Comparison of ENCODE assay signal across 27 cellular contexts in the genomic region with DNA sequence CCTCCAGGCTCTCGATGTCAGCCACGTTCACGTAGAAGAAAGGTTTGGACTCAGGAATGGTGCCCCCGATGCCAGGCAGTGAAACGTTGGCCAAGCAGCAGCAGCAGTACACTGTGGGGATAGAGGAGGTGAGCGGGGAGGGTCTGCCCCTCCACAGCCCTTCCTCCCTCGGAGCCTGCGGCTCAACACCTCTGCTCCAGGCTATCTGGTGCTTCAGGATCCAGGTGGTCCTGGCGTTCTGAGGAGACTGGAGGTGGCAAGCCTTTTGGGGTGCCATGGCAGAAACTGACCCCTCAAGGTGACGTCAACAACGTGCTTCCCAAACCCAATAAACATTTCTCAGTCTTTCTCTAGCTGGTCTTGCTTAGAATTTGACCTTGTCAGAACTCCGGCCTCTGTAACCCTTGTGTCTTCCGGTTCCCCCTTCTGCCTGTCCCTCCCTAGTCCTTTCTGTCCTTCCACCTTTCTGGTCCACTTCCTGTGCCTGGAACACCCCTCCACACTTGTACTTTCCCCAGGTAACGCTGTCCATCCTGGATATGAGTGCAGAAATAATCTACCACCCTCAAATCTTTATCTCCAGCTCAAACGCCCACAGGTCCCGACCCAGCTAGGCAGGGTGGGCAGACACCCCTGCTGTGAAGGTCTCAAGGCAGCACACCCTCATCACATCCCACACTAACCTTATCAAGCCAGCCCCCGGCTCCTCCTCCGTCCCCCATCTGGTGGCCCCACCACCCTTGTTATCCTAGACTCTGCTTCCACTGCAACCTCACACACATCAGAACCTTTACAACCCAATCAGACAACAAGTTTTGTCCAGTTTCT. TPM values are rescaled to one million over a fixed set of nuclear protein-coding genes. Genes with fewer than 3 reads are reported as not detected.
DNase-seq lines count a peak whose midpoint lies in the region; ATAC-seq, FAIRE-seq and TF ChIP-seq lines count a peak whose summit lies in the region.
"Had no signal": no experiment of that assay in that cellular context is flagged by ENCODE, and none has a peak within 500 bp of the region (broad histone marks: within the 10 kb centered on the region; RNA-seq: fewer than 3 reads in every experiment).

No MANE protein-coding gene starts in this region.

- peaks cover 0 to 24% (median 4%) of the 10 kb centered on the region in 4 donors for H3K4me1 Mint-ChIP-seq in CD4-positive, CD25-positive, alpha-beta regulatory T cell
- peaks cover 4 to 13% (median 6%) of the 10 kb centered on the region in 3 donors for H3K4me1 Mint-ChIP-seq in CD8-positive, alpha-beta memory T cell
- peaks cover 20 to 26% of the 10 kb centered on the region in 2 donors for H3K4me1 Mint-ChIP-seq in natural killer cell treated with Interleukin-12 subunit alpha and Interleukin-12 subunit beta and Interleukin-15 and Interleukin-18, amount 100 ng/mL, for 72 hours (ENCODE audit: low read depth in 2 of 2)
- H3K4me1 Mint-ChIP-seq: nephron had no signal

- H2AFZ ChIP-seq in K562 (ENCODE audit: low read depth, low read length) (peak overlapping the region; percentile 25; the same call in 1 of the 2 replicates), Karpas-422 (ENCODE audit: low read length) (no peak overlapping the region)

- H3K36me3 ChIP-seq in CD4-positive, CD25-positive, alpha-beta regulatory T cell (ENCODE audit: control insufficient read depth, insufficient read depth, low read length), result peaks cover 51% of the 10 kb centered on the region
- peaks cover 14% of the 10 kb centered on the region for H3K36me3 ChIP-seq in CD8-positive, alpha-beta memory T cell (ENCODE audit: insufficient read depth, low read length)
- no peaks in the 10 kb centered on the region; the same call in 2 of the 3 replicates for H3K36me3 ChIP-seq in K562 (ENCODE audit: control insufficient read depth, insufficient read depth, low read length)
- 0 out of 2 replicates have a peak, but pooled peaks cover 6% of the 10 kb centered on the region for H3K36me3 ChIP-seq in Karpas-422 (ENCODE audit: insufficient read depth, low read length)
- H3K36me3 ChIP-seq: SJCRH30 had no signal

- POLR2A ChIA-PET in CD8-positive, alpha-beta memory T cell (lab: Charles Lee), result no interaction called here
- POLR2A ChIA-PET in K562 (lab: Yijun Ruan, JAX), result no interaction called here

- DNase-seq in CD4-positive, CD25-positive, alpha-beta regulatory T cell, result no peak
- no peak for DNase-seq in CD8-positive, alpha-beta memory T cell
- peak in 2 of 4 experiments; percentile 31 to 40 for DNase-seq in K562 (ENCODE audit: extremely low read depth in 1 of 4, low spot score in 3 of 4)
- DNase-seq in natural killer cell treated with Interleukin-12 subunit alpha and Interleukin-12 subunit beta and Interleukin-15 and Interleukin-18, amount 100 ng/mL, for 72 hours (ENCODE audit: low spot score), result no peak
- no peak for DNase-seq in NCI-H1048 (lab: John Stamatoyannopoulos, UW)
- DNase-seq in Karpas-422, result no peak
- DNase-seq in dermis blood vessel endothelial cell, result no peak
- no peak for DNase-seq in NCI-H2171 treated with DMSO at 0.1 percent for 48 hours (lab: John Stamatoyannopoulos, UW)
- DNase-seq: activated CD4-positive, alpha-beta T cell treated with anti-CD3 and anti-CD28 coated beads for 4 hours; foreskin keratinocyte; heart right ventricle; NCI-H1694 treated with DMSO at 0.1 percent for 48 hours; NCI-H2171; NCI-H526 treated with DMSO at 0.1 percent for 48 hours; sigmoid colon; SJCRH30 had no signal

- intact Hi-C loops in K562 (cut with micrococcal nuclease), result no loop called here

- no peaks in the 10 kb centered on the region for H3K27me3 ChIP-seq in CD4-positive, CD25-positive, alpha-beta regulatory T cell (ENCODE audit: control insufficient read depth, insufficient read depth, low read length)
- H3K27me3 ChIP-seq in CD8-positive, alpha-beta memory T cell (ENCODE audit: insufficient read depth, low read length, poor library complexity, severe bottlenecking), result no peaks in the 10 kb centered on the region
- peaks cover 7 to 13% of the 10 kb centered on the region in 2 experiments; a peak in 4 of 5 replicates for H3K27me3 ChIP-seq in K562 (ENCODE audit: control insufficient read depth in 2 of 2, insufficient read depth in 2 of 2, low read length in 2 of 2)
- H3K27me3 ChIP-seq in Karpas-422 (ENCODE audit: low read length), result no peaks in the 10 kb centered on the region
- H3K27me3 ChIP-seq: cardiac muscle cell, foreskin keratinocyte, heart right ventricle, sigmoid colon, SJCRH30 had no signal

- CTCF ChIA-PET in CD8-positive, alpha-beta memory T cell (lab: Charles Lee), result interaction anchor here (0.7 kb wide), 1 partner anchor 8 kb away, joined by 3 read pairs; no protein-coding TSS in a partner anchor
- CTCF ChIA-PET in K562 (lab: Yijun Ruan, JAX; ENCODE audit: low intra/inter-chr PET ratio), result no interaction called here

- H3K4me3 ChIP-seq in CD4-positive, CD25-positive, alpha-beta regulatory T cell (ENCODE audit: low read depth, low read length), result no peak overlapping the region
- H3K4me3 ChIP-seq in CD8-positive, alpha-beta memory T cell (ENCODE audit: low read length), result no peak overlapping the region
- no peak overlapping the region for H3K4me3 ChIP-seq in K562
- H3K4me3 ChIP-seq in Karpas-422 (ENCODE audit: low read length), result no peak overlapping the region
- H3K4me3 ChIP-seq: cardiac muscle cell, HAP-1, heart right ventricle, sigmoid colon, SJCRH30 had no signal

- no peak for TF ChIP-seq POLR2A in K562 (conservative IDR thresholded peaks at IDR 0.05)

- in situ Hi-C loops in K562 (cut with MboI), result no loop called here

- H3K27me3 Mint-ChIP-seq in CD4-positive, CD25-positive, alpha-beta regulatory T cell, result no peaks in the 10 kb centered on the region
- no peaks in the 10 kb centered on the region for H3K27me3 Mint-ChIP-seq in CD8-positive, alpha-beta memory T cell
- H3K27me3 Mint-ChIP-seq in natural killer cell treated with Interleukin-12 subunit alpha and Interleukin-12 subunit beta and Interleukin-15 and Interleukin-18, amount 100 ng/mL, for 72 hours, result no peaks in the 10 kb centered on the region
- H3K27me3 Mint-ChIP-seq: type B pancreatic cell had no signal

- H3K9me2 ChIP-seq in Karpas-422 (replicated peaks; ENCODE audit: insufficient read depth, low read length), result no peaks in the 10 kb centered on the region

- H3K4me2 ChIP-seq in K562 (ENCODE audit: insufficient read depth, low read length), result no peak overlapping the region
- no peak overlapping the region for H3K4me2 ChIP-seq in Karpas-422 (ENCODE audit: low read depth, low read length, poor library complexity, severe bottlenecking)

- no peaks in the 10 kb centered on the region for H3K79me2 ChIP-seq in K562 (ENCODE audit: control insufficient read depth, insufficient read depth, low read length)
- no peaks in the 10 kb centered on the region for H3K79me2 ChIP-seq in Karpas-422 (ENCODE audit: low read length)

- H4K20me1 ChIP-seq in K562 (replicated peaks; ENCODE audit: control insufficient read depth, insufficient read depth, low read length), result no peaks in the 10 kb centered on the region
- no peaks in the 10 kb centered on the region for H4K20me1 ChIP-seq in Karpas-422 (ENCODE audit: insufficient read depth, low read depth, low read length)

- no peak for FAIRE-seq in K562 (lab: Jason Lieb, UNC)
- FAIRE-seq: GM19239, HepG2, RCC 7860 had no signal

- no peaks in the 10 kb centered on the region for H3K9me1 ChIP-seq in K562 (ENCODE audit: control insufficient read depth, insufficient read depth, low read length)

- no peaks in the 10 kb centered on the region for H3K9me3 Mint-ChIP-seq in CD4-positive, CD25-positive, alpha-beta regulatory T cell
- no peaks in the 10 kb centered on the region for H3K9me3 Mint-ChIP-seq in CD8-positive, alpha-beta memory T cell
- no peaks in the 10 kb centered on the region for H3K9me3 Mint-ChIP-seq in natural killer cell treated with Interleukin-12 subunit alpha and Interleukin-12 subunit beta and Interleukin-15 and Interleukin-18, amount 100 ng/mL, for 72 hours
- H3K9me3 Mint-ChIP-seq: nephron, type B pancreatic cell had no signal

- no peak for TF ChIP-seq CTCF in K562 (IDR thresholded peaks at IDR 0.05 in 2 of 3, conservative IDR thresholded peaks at IDR 0.05 in 1 of 3; ENCODE audit: insufficient read depth in 2 of 3, low read depth in 1 of 3, low read length in 3 of 3)

- no peak for ATAC-seq in CD4-positive, CD25-positive, alpha-beta regulatory T cell (ENCODE audit: low read depth in 2 of 2)
- peak; percentile 38 for ATAC-seq in K562
- no peak for ATAC-seq in natural killer cell treated with Interleukin-12 subunit alpha and Interleukin-12 subunit beta and Interleukin-15 and Interleukin-18, amount 100 ng/mL, for 72 hours
- ATAC-seq: foreskin keratinocyte had no signal

- no peak for TF ChIP-seq RAD21 in K562 (CRISPR knock-in tag; conservative IDR thresholded peaks at IDR 0.05 in 1 of 2, IDR thresholded peaks at IDR 0.05 in 1 of 2)

- no peak overlapping the region for H3K27ac ChIP-seq in CD4-positive, CD25-positive, alpha-beta regulatory T cell (ENCODE audit: insufficient read depth, low read length, poor library complexity, severe bottlenecking)
- H3K27ac ChIP-seq in CD8-positive, alpha-beta memory T cell (ENCODE audit: low read depth, low read length), result no peak overlapping the region
- no peak overlapping the region for H3K27ac ChIP-seq in K562 (ENCODE audit: extremely low read depth, low read depth, low read length)
- H3K27ac ChIP-seq in Karpas-422 (ENCODE audit: low read length), result no peak overlapping the region
- H3K27ac ChIP-seq: C4-2B, cardiac muscle cell, foreskin keratinocyte, heart right ventricle, sigmoid colon, SJCRH30 had no signal

- WGBS in K562 (ENCODE audit: insufficient coverage, low coverage, missing lambda C conversion rate), result 19% methylated on average over 18 of the region's 18 CpGs

- no peaks in the 10 kb centered on the region for H3K9me3 ChIP-seq in CD4-positive, CD25-positive, alpha-beta regulatory T cell (ENCODE audit: control insufficient read depth in 2 of 2, low read length in 2 of 2)
- H3K9me3 ChIP-seq in CD8-positive, alpha-beta memory T cell (ENCODE audit: low read length), result no peaks in the 10 kb centered on the region
- H3K9me3 ChIP-seq in K562 (replicated peaks; ENCODE audit: control insufficient read depth, insufficient read depth, low read depth, low read length) (no peaks in the 10 kb centered on the region), Karpas-422 (ENCODE audit: low read length) (no peaks in the 10 kb centered on the region)
- H3K9me3 ChIP-seq: HAP-1, heart right ventricle, sigmoid colon, SJCRH30 had no signal

- H3K4me3 Mint-ChIP-seq in CD4-positive, CD25-positive, alpha-beta regulatory T cell, result no peak overlapping the region
- H3K4me3 Mint-ChIP-seq in CD8-positive, alpha-beta memory T cell, result no peak overlapping the region
- no peak overlapping the region for H3K4me3 Mint-ChIP-seq in natural killer cell treated with Interleukin-12 subunit alpha and Interleukin-12 subunit beta and Interleukin-15 and Interleukin-18, amount 100 ng/mL, for 72 hours
- H3K4me3 Mint-ChIP-seq: nephron, type B pancreatic cell had no signal

- no TSS peak for BruUV-seq in K562 (replicated peaks; lab: Mats Ljungman, UMichigan)

- no peak for TF ChIP-seq EP300 in K562 (IDR thresholded peaks at IDR 0.05; ENCODE audit: low read length)

- H3K4me1 ChIP-seq in CD4-positive, CD25-positive, alpha-beta regulatory T cell (ENCODE audit: control insufficient read depth, insufficient read depth, low read length, poor library complexity, severe bottlenecking), result no peaks in the 10 kb centered on the region
- no peaks in the 10 kb centered on the region for H3K4me1 ChIP-seq in CD8-positive, alpha-beta memory T cell (ENCODE audit: insufficient read depth, low read length)
- H3K4me1 ChIP-seq in K562 (replicated peaks in 1 of 2; ENCODE audit: control insufficient read depth in 2 of 2, insufficient read depth in 2 of 2, low read length in 2 of 2) (peaks cover 4 to 15% of the 10 kb centered on the region in 2 experiments; a peak in 3 of 5 replicates), Karpas-422 (ENCODE audit: low read length) (peaks cover 11% of the 10 kb centered on the region)
- H3K4me1 ChIP-seq: foreskin keratinocyte, HAP-1, sigmoid colon, SJCRH30 had no signal

- peaks cover 36% of the 10 kb centered on the region for H3K36me3 Mint-ChIP-seq in CD4-positive, CD25-positive, alpha-beta regulatory T cell
- H3K36me3 Mint-ChIP-seq in CD8-positive, alpha-beta memory T cell, result peaks cover 7 to 78% (median 26%) of the 10 kb centered on the region in 3 donors
- H3K36me3 Mint-ChIP-seq in natural killer cell treated with Interleukin-12 subunit alpha and Interleukin-12 subunit beta and Interleukin-15 and Interleukin-18, amount 100 ng/mL, for 72 hours, result no peaks in the 10 kb centered on the region

- H3K9ac ChIP-seq in K562 (ENCODE audit: insufficient read depth in 1 of 2, low read depth in 2 of 2, low read length in 2 of 2) (peak overlapping the region in 1 of 2 experiments; percentile 12; a peak in 1 of 4 replicates), Karpas-422 (ENCODE audit: low read length) (no peak overlapping the region)

- H3K27ac Mint-ChIP-seq in CD4-positive, CD25-positive, alpha-beta regulatory T cell, result peak overlapping the region in 2 of 3 donors; percentile 2 to 82
- peak overlapping the region in 5 of 8 donors; percentile 24 to 71 (median 67) for H3K27ac Mint-ChIP-seq in CD8-positive, alpha-beta memory T cell
- H3K27ac Mint-ChIP-seq in natural killer cell treated with Interleukin-12 subunit alpha and Interleukin-12 subunit beta and Interleukin-15 and Interleukin-18, amount 100 ng/mL, for 72 hours, result peak overlapping the region; percentile 12 to 64
- H3K27ac Mint-ChIP-seq: nephron, type B pancreatic cell had no signal

RNA-seq across cellular contexts. Expression of gene DENND11, which starts 36.5 kb away (rescaled TPM):
- 47.7 TPM for total RNA-seq in CD4-positive, CD25-positive, alpha-beta regulatory T cell
- 10 to 100 TPM; 10.8 to 14.5 (median 11.1) TPM for polyA plus RNA-seq in CD4-positive, CD25-positive, alpha-beta regulatory T cell
- total RNA-seq in CD8-positive, alpha-beta memory T cell, result 10 to 100 TPM; 25.9 to 27.4 TPM
- 17.3 TPM for polyA plus RNA-seq in CD8-positive, alpha-beta memory T cell
- 0.83 and 0.88 TPM in 2 replicates for total RNA-seq in K562 (2011; cell fraction: chromatin; rRNA removed; ENCODE audit: low replicate concordance)
- total RNA-seq in K562 (2011; cell fraction: nucleolus; rRNA removed), result 0.39 and 0.50 TPM in 2 replicates
- total RNA-seq in K562 (2011; cell fraction: nucleoplasm; rRNA removed), result 0.81 and 1.2 TPM in 2 replicates
- total RNA-seq in K562 (2014; rRNA removed) (0.29 and 0.32 TPM in 2 replicates), K562 (2014; rRNA removed; fragmentation: Illumina TruSeq; extraction: Trizol) (0.44 and 0.45 TPM in 2 replicates), K562 (2015; rRNA removed; fragmentation: Illumina TruSeq; extraction: Trizol) (0.22 and 0.23 TPM in 2 replicates), K562 (2021) (0.49 and 0.65 TPM in 2 replicates), dermis blood vessel endothelial cell (65.4 and 76.9 TPM in 2 replicates)
- polyA plus RNA-seq in K562 (2011; rRNA removed) (0.85 and 1.1 TPM in 2 replicates), K562 (2014; fragmentation: Illumina TruSeq; extraction: Trizol) (0.36 and 0.40 TPM in 2 replicates), K562 (2014; fragmentation: Nextera tagmentation; extraction: Ambion mirVana) (under 1 TPM; 0.07 to 0.14 TPM), K562 (2014; rRNA removed) (0.32 and 0.41 TPM in 2 replicates)
- 0.48 and 0.58 TPM in 2 replicates for polyA plus RNA-seq in K562 (2011; cell fraction: cytosol; rRNA removed)
- polyA plus RNA-seq in K562 (2011; cell fraction: nucleus; rRNA removed), result 1.7 and 2.4 TPM in 2 replicates
- 0.30 and 0.48 TPM in 2 replicates for polyA plus RNA-seq in K562 (2012)
- polyA minus RNA-seq in K562 (2011; rRNA and poly(A)+ RNA removed), result 1.2 and 1.6 TPM in 2 replicates
- 0.57 and 0.91 TPM in 2 replicates for polyA minus RNA-seq in K562 (2011; cell fraction: cytosol; rRNA and poly(A)+ RNA removed)
- 0.94 and 1.1 TPM in 2 replicates for polyA minus RNA-seq in K562 (2011; cell fraction: nucleus; rRNA and poly(A)+ RNA removed)
- total RNA-seq in natural killer cell treated with Interleukin-12 subunit alpha and Interleukin-12 subunit beta and Interleukin-15 and Interleukin-18, amount 100 ng/mL, for 72 hours, result 10 to 100 TPM; 24.7 to 40.0 TPM
- 16.2 and 17.9 TPM in 2 replicates for total RNA-seq in Karpas-422 (2014; rRNA removed; shearing (Covaris generic); ENCODE audit: low replicate concordance)

RNA-seq across cellular contexts. Expression of gene WEE2, which starts 42.7 kb away (rescaled TPM):
- total RNA-seq in CD4-positive, CD25-positive, alpha-beta regulatory T cell, result not detected
- polyA plus RNA-seq in CD4-positive, CD25-positive, alpha-beta regulatory T cell, result not detected
- not detected for total RNA-seq in CD8-positive, alpha-beta memory T cell
- polyA plus RNA-seq in CD8-positive, alpha-beta memory T cell, result not detected
- not detected in 2 replicates for total RNA-seq in K562 (2011; cell fraction: chromatin; rRNA removed; ENCODE audit: low replicate concordance)
- total RNA-seq in K562 (2011; cell fraction: nucleolus; rRNA removed), result not detected in 2 replicates
- not detected in 2 replicates for total RNA-seq in K562 (2011; cell fraction: nucleoplasm; rRNA removed)
- total RNA-seq in K562 (2014; rRNA removed), result not detected in 2 replicates
- not detected in 2 replicates for total RNA-seq in K562 (2014; rRNA removed; fragmentation: Illumina TruSeq; extraction: Trizol)
- not detected in 2 replicates for total RNA-seq in K562 (2015; rRNA removed; fragmentation: Illumina TruSeq; extraction: Trizol)
- total RNA-seq in K562 (2021), result not detected in 2 replicates
- not detected in 2 replicates for polyA plus RNA-seq in K562 (2011; rRNA removed)
- not detected in 2 replicates for polyA plus RNA-seq in K562 (2011; cell fraction: cytosol; rRNA removed)
- polyA plus RNA-seq in K562 (2011; cell fraction: nucleus; rRNA removed), result not detected in 2 replicates
- not detected in 2 replicates for polyA plus RNA-seq in K562 (2012)
- polyA plus RNA-seq in K562 (2014; fragmentation: Illumina TruSeq; extraction: Trizol), result not detected in 2 replicates
- not detected for polyA plus RNA-seq in K562 (2014; fragmentation: Nextera tagmentation; extraction: Ambion mirVana)
- not detected in 2 replicates for polyA plus RNA-seq in K562 (2014; rRNA removed)
- polyA minus RNA-seq in K562 (2011; rRNA and poly(A)+ RNA removed), result not detected in 2 replicates
- not detected in 2 replicates for polyA minus RNA-seq in K562 (2011; cell fraction: cytosol; rRNA and poly(A)+ RNA removed)
- polyA minus RNA-seq in K562 (2011; cell fraction: nucleus; rRNA and poly(A)+ RNA removed), result not detected in 2 replicates
- under 1 TPM in 1 of 2 donors, not detected in 1; 0.17 TPM for total RNA-seq in natural killer cell treated with Interleukin-12 subunit alpha and Interleukin-12 subunit beta and Interleukin-15 and Interleukin-18, amount 100 ng/mL, for 72 hours
- 0.04 TPM in 1 of 2 replicates, not detected in the other for total RNA-seq in Karpas-422 (2014; rRNA removed; shearing (Covaris generic); ENCODE audit: low replicate concordance)
- not detected in 2 replicates for total RNA-seq in dermis blood vessel endothelial cell
- total RNA-seq: foreskin keratinocyte, HepG2, left colon, mesenteric fat pad, sigmoid colon, SJCRH30 had no signal
- polyA plus RNA-seq: cardiac muscle cell, esophagus, foreskin keratinocyte, heart right ventricle, HepG2 had no signal
